15 cellular contexts compared by ENCODE assay signal in genomic region chr18:48735070-48735676, GRCh38.
DNase-seq lines count a peak whose midpoint lies in the region; ATAC-seq, FAIRE-seq and TF ChIP-seq lines count a peak whose summit lies in the region.
"Had no signal": no experiment of that assay in that cellular context is flagged by ENCODE, and none has a peak within 500 bp of the region (broad histone marks: within the 10 kb centered on the region; RNA-seq: fewer than 3 reads in every experiment).

No MANE protein-coding gene starts in this region.

- in situ Hi-C loops in HepG2 (cut with HindIII; ENCODE audit: extremely low pct_ligation_motif_present, low pct_unique_long_range_greater_than_20kb): no loop called here

- H3K79me2 ChIP-seq in HepG2 (ENCODE audit: insufficient read depth, low read length): no peaks in the 10 kb centered on the region

- TF ChIP-seq EP300 in A549 (IDR thresholded peaks at IDR 0.05) (no peak), HepG2 (IDR thresholded peaks at IDR 0.05; ENCODE audit: low read depth in 2 of 2, low read length in 2 of 2) (no peak), HepG2 (CRISPR knock-in tag; IDR thresholded peaks at IDR 0.05; ENCODE audit: borderline replicate concordance) (no peak)

- H3K27ac ChIP-seq in A549: no peak overlapping the region
- no peak overlapping the region for H3K27ac ChIP-seq in kidney (ENCODE audit: low read depth in 2 of 2, low read length in 2 of 2)
- H3K27ac ChIP-seq in HepG2 (ENCODE audit: extremely low read length, insufficient read depth, low read length): no peak overlapping the region

- 82% methylated on average over 8 of the region's 8 CpGs for WGBS in A549 (ENCODE audit: missing lambda C conversion rate)
- WGBS in HepG2 (ENCODE audit: low lambda C conversion rate): 93% methylated on average over 8 of the region's 8 CpGs

- no peak overlapping the region for H3K4me2 ChIP-seq in A549
- H3K4me2 ChIP-seq in HepG2 (ENCODE audit: low read depth, low read length): no peak overlapping the region

- intact Hi-C loops in kidney (cut with DNase I): no loop called here
- intact Hi-C loops in HepG2 (cut with micrococcal nuclease; ENCODE audit: unreplicated experiment): no loop called here

- no peak overlapping the region for H2AFZ ChIP-seq in HepG2 (ENCODE audit: low read length)

- ATAC-seq in A549 (no peak), HepG2 (no peak)

- no peaks in the 10 kb centered on the region for H3K27me3 ChIP-seq in HepG2 (ENCODE audit: control insufficient read depth in 1 of 2, insufficient read depth in 2 of 2, low read length in 2 of 2)

- DNase-seq in A549 (ENCODE audit: low read depth in 1 of 2, low spot score in 1 of 2) (no peak), H54 (ENCODE audit: insufficient read length, low spot score) (peak; percentile 37), amniotic epithelial cell (ENCODE audit: low read depth) (peak; percentile 51), kidney (peak; percentile 34), HepG2 (ENCODE audit: low spot score) (no peak), HTR-8/SVneo (ENCODE audit: insufficient read length, low spot score) (no peak), GM19239 (ENCODE audit: insufficient read length, low spot score) (no peak), T-helper 9 cell (no peak)
- DNase-seq: activated CD4-positive, alpha-beta T cell treated with anti-CD3 and anti-CD28 coated beads for 1 hour; activated T-cell treated with anti-CD3 and anti-CD28 coated beads, Interleukin-2, amount 50 U/mL, for 1 hour; AML-193; amniotic stem cell; DMS79; stimulated activated CD4-positive, alpha-beta T cell treated with anti-CD3 and anti-CD28 coated beads, Interleukin-2, amount 100 ng/mL, for 48 hours; SW 1271 had no signal

- no peak for TF ChIP-seq RAD21 in A549 (conservative IDR thresholded peaks at IDR 0.05 in 1 of 2, IDR thresholded peaks at IDR 0.05 in 1 of 2)
- TF ChIP-seq RAD21 in HepG2 (CRISPR knock-in tag; IDR thresholded peaks at IDR 0.05): no peak

- H3K4me1 ChIP-seq in A549: no peaks in the 10 kb centered on the region; the same call in 2 of the 3 replicates
- peaks cover 0 to 10% of the 10 kb centered on the region in 2 donors for H3K4me1 ChIP-seq in kidney (ENCODE audit: control insufficient read depth in 1 of 2, insufficient read depth in 1 of 2, low read depth in 1 of 2, low read length in 2 of 2)
- H3K4me1 ChIP-seq in HepG2 (ENCODE audit: insufficient read depth, low read length): peaks cover 9% of the 10 kb centered on the region; the same call in 1 of the 2 replicates

- no peak for TF ChIP-seq POLR2A in A549 (IDR thresholded peaks at IDR 0.05; ENCODE audit: low read length)
- TF ChIP-seq POLR2A in H54 (IDR thresholded peaks at IDR 0.05; ENCODE audit: low read depth, low read length): no peak
- TF ChIP-seq POLR2A in HepG2 (IDR thresholded peaks at IDR 0.05; ENCODE audit: insufficient read depth in 1 of 2, low read depth in 2 of 2, low read length in 2 of 2): no peak

- POLR2A ChIA-PET in A549 (lab: Yijun Ruan, JAX): no interaction called here
- POLR2A ChIA-PET in HepG2 (lab: Yijun Ruan, JAX): no interaction called here

- no peaks in the 10 kb centered on the region for H3K9me3 ChIP-seq in A549
- H3K9me3 ChIP-seq in kidney (ENCODE audit: control insufficient read depth in 1 of 2, low read length in 2 of 2): no peaks in the 10 kb centered on the region
- H3K9me3 ChIP-seq in HepG2 (ENCODE audit: low read length): no peaks in the 10 kb centered on the region

- CTCF ChIA-PET in A549 (lab: Yijun Ruan, JAX) (no interaction called here), HepG2 (lab: Yijun Ruan, JAX; ENCODE audit: low intra/inter-chr PET ratio, low total read pairs) (no interaction called here)

- H4K20me1 ChIP-seq in HepG2 (ENCODE audit: insufficient read depth, low read length): no peaks in the 10 kb centered on the region

- no peak for TF ChIP-seq CTCF in A549 (IDR thresholded peaks at IDR 0.05)
- no peak for TF ChIP-seq CTCF in kidney (IDR thresholded peaks at IDR 0.05; ENCODE audit: borderline replicate concordance, extremely low read depth, insufficient read depth)
- no peak for TF ChIP-seq CTCF in HepG2 (CRISPR knock-in tag; IDR thresholded peaks at IDR 0.05)

- H3K4me3 ChIP-seq in A549 (no peak overlapping the region), kidney (ENCODE audit: low read length in 2 of 2) (no peak overlapping the region), HepG2 (replicated peaks in 1 of 3; ENCODE audit: insufficient read depth in 1 of 3, low read depth in 2 of 3, low read length in 3 of 3) (no peak overlapping the region)

- BruUV-seq in HepG2 (replicated peaks; lab: Mats Ljungman, UMichigan): no TSS peak

- FAIRE-seq in A549 (lab: Jason Lieb, UNC) (no peak), H54 (lab: Jason Lieb, UNC) (no peak), kidney (lab: Jason Lieb, UNC) (no peak), HepG2 (lab: Jason Lieb, UNC) (no peak), HTR-8/SVneo (lab: Jason Lieb, UNC) (no peak), GM19239 (lab: Jason Lieb, UNC) (no peak)

- no peak overlapping the region for H3K9ac ChIP-seq in kidney (ENCODE audit: low read length in 2 of 2)
- no peak overlapping the region for H3K9ac ChIP-seq in HepG2 (ENCODE audit: insufficient read depth, low read depth, low read length)

- H3K36me3 ChIP-seq in kidney (ENCODE audit: control insufficient read depth in 1 of 2, insufficient read depth in 2 of 2, low read length in 2 of 2): no peaks in the 10 kb centered on the region
- H3K36me3 ChIP-seq in HepG2 (replicated peaks in 1 of 2; ENCODE audit: control insufficient read depth in 1 of 2, insufficient read depth in 2 of 2, low read length in 2 of 2): no peaks in the 10 kb centered on the region; a peak in 2 of 5 replicates

TF ChIP-seq in A549, 52 proteins besides CTCF, POLR2A, EP300 and RAD21:
- TF ChIP-seq ZFP36 (IDR thresholded peaks at IDR 0.05; ENCODE audit: borderline replicate concordance, partially characterized antibody): peak; percentile 66
- no peak for TF ChIP-seq FOSB (CRISPR knock-in tag; IDR thresholded peaks at IDR 0.05)
TF ChIP-seq in A549: peak in this region for 1.

TF ChIP-seq in HepG2, 621 proteins besides CTCF, POLR2A, EP300 and RAD21 (continues in another document):
- TF ChIP-seq HBP1 (CRISPR knock-in tag; IDR thresholded peaks at IDR 0.05; ENCODE audit: low read depth) (no peak), ZSCAN25 (CRISPR knock-in tag; IDR thresholded peaks at IDR 0.05) (no peak), SNAPC4 (CRISPR knock-in tag; IDR thresholded peaks at IDR 0.05) (no peak), TERF1 (CRISPR knock-in tag; IDR thresholded peaks at IDR 0.05) (no peak), DPF2 (CRISPR knock-in tag; IDR thresholded peaks at IDR 0.05; ENCODE audit: borderline replicate concordance, low read depth) (no peak), ZNF576 (CRISPR knock-in tag; IDR thresholded peaks at IDR 0.05) (no peak)

Comparison
In these comparisons a context has a peak if more than half of its experiments do, and no peak if none do; other contexts are left out.
1. DNase-seq: peak in H54 (single experiment), amniotic epithelial cell (single experiment) and kidney (single experiment); none in A549 (0 of 2), HepG2 (single experiment), HTR-8/SVneo (single experiment), GM19239 (single experiment) and T-helper 9 cell (single experiment).
2. Of the 38 proteins assayed by ChIP-seq in both HepG2 and A549: peak only in HepG2: none; only in A549: ZFP36; in both: none; in neither: 37.